Comparison of ENCODE assay signal across 2 cellular contexts in the genomic region with DNA sequence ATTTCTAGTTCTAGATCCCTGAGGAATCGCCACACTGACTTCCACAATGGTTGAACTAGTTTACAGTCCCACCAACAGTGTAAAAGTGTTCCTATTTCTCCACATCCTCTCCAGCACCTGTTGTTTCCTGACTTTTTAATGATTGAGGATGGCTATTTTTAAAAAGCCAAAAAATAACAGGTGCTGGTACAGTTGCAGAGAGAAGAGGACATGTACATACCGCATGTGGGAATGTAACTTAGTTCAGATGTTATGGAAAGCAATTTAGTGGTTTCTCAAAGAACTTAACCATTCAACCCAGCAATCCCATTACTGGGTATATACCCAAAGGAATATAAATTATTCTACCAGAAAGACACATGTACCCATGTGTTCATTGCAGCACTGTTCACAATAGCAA. TPM values are rescaled to one million over a fixed set of nuclear protein-coding genes. Genes with fewer than 3 reads are reported as not detected.
"Had no signal": no experiment of that assay in that cellular context is flagged by ENCODE, and none has a peak within 500 bp of the region (broad histone marks: within the 10 kb centered on the region; RNA-seq: fewer than 3 reads in every experiment).

No MANE protein-coding gene starts in this region.

RNA-seq across cellular contexts. Expression of gene THBS2, which starts 57.4 kb away (rescaled TPM):
- total RNA-seq: MCF 10A, NCI-H460 had no signal
